In the genomic region with DNA sequence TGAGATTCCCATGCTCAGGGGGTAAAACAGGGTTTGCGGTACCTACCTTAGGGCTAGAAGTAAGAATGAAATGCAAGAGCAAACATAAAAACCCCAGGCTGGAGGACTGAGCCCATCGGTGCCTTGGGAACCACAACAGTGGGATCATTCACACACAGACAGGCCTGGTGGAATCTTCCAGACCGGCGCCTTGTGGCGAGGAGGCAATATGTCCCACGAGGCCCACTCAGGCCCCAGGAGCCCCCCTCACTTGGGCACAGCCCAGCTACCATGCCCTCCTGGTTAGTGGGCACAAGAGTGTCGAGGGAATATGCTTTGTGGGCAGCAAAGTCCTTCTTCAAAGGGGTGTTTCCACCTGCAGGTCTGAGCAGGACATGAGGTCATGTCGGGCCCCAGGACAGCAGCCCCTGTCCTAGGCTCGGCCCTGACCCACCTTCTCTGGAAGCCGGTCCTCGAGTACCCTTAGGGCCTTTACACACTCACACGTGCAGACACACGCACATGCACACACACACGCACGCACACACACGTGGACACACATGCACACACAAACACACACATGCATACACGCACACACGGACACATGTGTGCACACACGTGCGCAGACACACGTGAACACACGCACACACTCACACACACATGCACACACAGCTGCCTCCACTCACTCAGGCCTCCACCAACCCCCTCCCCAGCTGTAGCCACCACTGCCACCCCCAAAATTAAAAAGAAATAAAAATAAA, we compare ENCODE assay signal across 2 cellular contexts.
A peak's percentile ranks its signal among the peaks of the same experiment; 100 is the strongest.
TF ChIP-seq lines count a peak whose summit lies in the region.

No MANE protein-coding gene starts in this region.

TF ChIP-seq in A549, 52 proteins besides CTCF, POLR2A, EP300 and RAD21:
- TF ChIP-seq POLR2AphosphoS2 (conservative IDR thresholded peaks at IDR 0.05; ENCODE audit: low read length) = no peak
- TF ChIP-seq EHF (CRISPR knock-in tag; IDR thresholded peaks at IDR 0.05) = no peak
- no peak for TF ChIP-seq HDAC2 (IDR thresholded peaks at IDR 0.05)
- TF ChIP-seq CBX2 (IDR thresholded peaks at IDR 0.05; ENCODE audit: borderline replicate concordance, low read depth) = no peak
- TF ChIP-seq RFX5 (IDR thresholded peaks at IDR 0.05) = no peak
- no peak for TF ChIP-seq ZNF302 (CRISPR knock-in tag; IDR thresholded peaks at IDR 0.05)
- no peak for TF ChIP-seq ESRRA (IDR thresholded peaks at IDR 0.05; ENCODE audit: borderline replicate concordance, low read length)
- no peak for TF ChIP-seq JUN (IDR thresholded peaks at IDR 0.05)

TF ChIP-seq in K562, 482 proteins besides CTCF, POLR2A, EP300 and RAD21:
- TF ChIP-seq ZNF174 (CRISPR knock-in tag; IDR thresholded peaks at IDR 0.05) (no peak), SIN3A (IDR thresholded peaks at IDR 0.05; ENCODE audit: borderline replicate concordance in 2 of 2, control insufficient read depth in 1 of 2, low read depth in 2 of 2, low read length in 2 of 2) (no peak), MEF2A (IDR thresholded peaks at IDR 0.05; ENCODE audit: control insufficient read depth, low read depth, low read length) (no peak), ZNF507 (tag; conservative IDR thresholded peaks at IDR 0.05) (no peak), RFX7 (CRISPR knock-in tag; IDR thresholded peaks at IDR 0.05) (no peak), ZNF589 (CRISPR knock-in tag; IDR thresholded peaks at IDR 0.05; ENCODE audit: low read depth) (no peak), ARID1B (IDR thresholded peaks at IDR 0.05) (no peak), MYNN (IDR thresholded peaks at IDR 0.05) (0 out of 2 replicates have a peak, but pooled peaks have one; percentile 42), MYNN (CRISPR knock-in tag; IDR thresholded peaks at IDR 0.05) (no peak)
- TF ChIP-seq, protein P1, sequence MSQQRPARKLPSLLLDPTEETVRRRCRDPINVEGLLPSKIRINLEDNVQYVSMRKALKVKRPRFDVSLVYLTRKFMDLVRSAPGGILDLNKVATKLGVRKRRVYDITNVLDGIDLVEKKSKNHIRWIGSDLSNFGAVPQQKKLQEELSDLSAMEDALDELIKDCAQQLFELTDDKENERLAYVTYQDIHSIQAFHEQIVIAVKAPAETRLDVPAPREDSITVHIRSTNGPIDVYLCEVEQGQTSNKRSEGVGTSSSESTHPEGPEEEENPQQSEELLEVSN (IDR thresholded peaks at IDR 0.05; ENCODE audit: borderline replicate concordance in 1 of 2, extremely low read depth in 1 of 2, insufficient read depth in 1 of 2, insufficient read length in 1 of 2, low read depth in 1 of 2, low read length in 1 of 2, poor library complexity in 1 of 2, severe bottlenecking in 1 of 2) = no peak
- TF ChIP-seq, protein P2, sequence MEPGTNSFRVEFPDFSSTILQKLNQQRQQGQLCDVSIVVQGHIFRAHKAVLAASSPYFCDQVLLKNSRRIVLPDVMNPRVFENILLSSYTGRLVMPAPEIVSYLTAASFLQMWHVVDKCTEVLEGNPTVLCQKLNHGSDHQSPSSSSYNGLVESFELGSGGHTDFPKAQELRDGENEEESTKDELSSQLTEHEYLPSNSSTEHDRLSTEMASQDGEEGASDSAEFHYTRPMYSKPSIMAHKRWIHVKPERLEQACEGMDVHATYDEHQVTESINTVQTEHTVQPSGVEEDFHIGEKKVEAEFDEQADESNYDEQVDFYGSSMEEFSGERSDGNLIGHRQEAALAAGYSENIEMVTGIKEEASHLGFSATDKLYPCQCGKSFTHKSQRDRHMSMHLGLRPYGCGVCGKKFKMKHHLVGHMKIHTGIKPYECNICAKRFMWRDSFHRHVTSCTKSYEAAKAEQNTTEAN (CRISPR knock-in tag; IDR thresholded peaks at IDR 0.05) = peak; percentile 77; the same call in 1 of the 2 replicates
- TF ChIP-seq, protein P3, sequence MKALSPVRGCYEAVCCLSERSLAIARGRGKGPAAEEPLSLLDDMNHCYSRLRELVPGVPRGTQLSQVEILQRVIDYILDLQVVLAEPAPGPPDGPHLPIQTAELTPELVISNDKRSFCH (CRISPR knock-in tag; IDR thresholded peaks at IDR 0.05) = no peak
- TF ChIP-seq, protein P3 (tag; IDR thresholded peaks at IDR 0.05) = no peak
